17 cellular contexts compared by ENCODE assay signal in the genomic region with DNA sequence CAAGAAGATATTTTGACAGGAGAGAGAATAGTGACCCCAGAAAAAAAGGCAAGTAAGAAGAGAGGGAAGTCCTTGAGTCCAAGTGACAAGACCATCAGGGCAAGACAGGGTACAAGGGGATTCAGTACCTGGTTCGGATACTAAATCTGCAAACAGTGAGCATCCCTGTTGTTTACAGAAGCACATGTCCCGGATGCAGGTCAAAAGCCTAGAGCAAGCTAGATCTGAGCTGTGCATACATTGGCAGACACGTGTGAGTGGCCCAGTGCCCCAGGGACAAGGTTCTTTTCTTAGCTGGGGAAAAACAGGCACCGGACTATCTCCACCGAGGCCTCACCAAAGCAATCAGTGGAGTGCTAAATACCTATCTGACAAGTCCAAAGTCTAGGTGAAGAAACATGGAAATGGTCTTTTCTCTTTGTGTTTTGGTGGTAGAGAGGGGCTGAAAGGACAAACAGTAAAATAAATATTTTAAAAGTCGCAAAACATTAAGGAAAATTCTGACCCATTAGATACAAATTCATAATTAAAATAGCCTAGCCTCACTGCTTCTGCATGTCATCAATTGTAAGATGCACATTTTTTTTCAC.
DNase-seq lines count a peak whose midpoint lies in the region; ATAC-seq and TF ChIP-seq lines count a peak whose summit lies in the region.
"Had no signal": no experiment of that assay in that cellular context is flagged by ENCODE, and none has a peak within 500 bp of the region (broad histone marks: within the 10 kb centered on the region; RNA-seq: fewer than 3 reads in every experiment).

No MANE protein-coding gene starts in this region.

- peak; percentile 30 for ATAC-seq in left colon
- peak; percentile 96 to 97 (median 96) for ATAC-seq in right lobe of liver
- no peak for ATAC-seq in gastroesophageal sphincter

- 24% methylated on average over 5 of the region's 6 CpGs for WGBS in right lobe of liver (ENCODE audit: insufficient coverage, low coverage, low lambda C conversion rate, missing lambda C conversion rate)
- 88 to 100% methylated on average over 2 to 4 of the region's 6 CpGs for WGBS in gastroesophageal sphincter (ENCODE audit: low coverage in 1 of 2), 2 donors

- intact Hi-C loops in left colon (cut with DNase I, micrococcal nuclease) (no loop called here), right lobe of liver (cut with DNase I) (no loop called here)

- peaks cover 13% of the 10 kb centered on the region for H3K27me3 Mint-ChIP-seq in activated naive CD8-positive, alpha-beta T cell treated with anti-CD3 and anti-CD28 coated beads for 36 hours
- H3K27me3 Mint-ChIP-seq: B cell had no signal

- H3K27ac ChIP-seq in BLaER1 treated with 17β-estradiol and CSF1 and Interleukin-3, amounts not matched to agents 10 nM and 100 nM, result no peak overlapping the region
- H3K27ac ChIP-seq in right lobe of liver, result no peak overlapping the region
- no peak overlapping the region for H3K27ac ChIP-seq in gastroesophageal sphincter
- H3K27ac ChIP-seq: GM23248, HL-60 had no signal

- H4K20me1 ChIP-seq in BLaER1 treated with 17β-estradiol and CSF1 and Interleukin-3, amounts not matched to agents 10 nM and 100 nM, result no peaks in the 10 kb centered on the region

- peak; percentile 33 for DNase-seq in HuH-7.5 (ENCODE audit: low spot score)
- DNase-seq in left colon, result no peak
- peak; percentile 62 to 86 (median 83) for DNase-seq in right lobe of liver
- DNase-seq in activated naive CD8-positive, alpha-beta T cell treated with anti-CD3 and anti-CD28 coated beads for 36 hours, result no peak
- no peak for DNase-seq in NCI-H526 treated with DMSO at 0.1 percent for 48 hours (lab: John Stamatoyannopoulos, UW)
- DNase-seq: Calu3; CD4-positive, alpha-beta memory T cell; DMS79 treated with DMSO at 0.1 percent for 48 hours; GF-D8; GM23248; KG1 had no signal

- H3K9ac ChIP-seq in BLaER1 treated with 17β-estradiol and CSF1 and Interleukin-3, amounts not matched to agents 10 nM and 100 nM, result no peak overlapping the region
- H3K9ac ChIP-seq: GM23248 had no signal

- no peaks in the 10 kb centered on the region for H3K4me1 Mint-ChIP-seq in activated naive CD8-positive, alpha-beta T cell treated with anti-CD3 and anti-CD28 coated beads for 36 hours
- H3K4me1 Mint-ChIP-seq: B cell; CD4-positive, alpha-beta memory T cell had no signal

- H3K36me3 Mint-ChIP-seq in activated naive CD8-positive, alpha-beta T cell treated with anti-CD3 and anti-CD28 coated beads for 36 hours, result no peaks in the 10 kb centered on the region
- H3K36me3 Mint-ChIP-seq: CD14-positive monocyte; CD4-positive, alpha-beta memory T cell had no signal

- no peak for TF ChIP-seq EP300 in gastroesophageal sphincter (IDR thresholded peaks at IDR 0.05)

- H3K27ac Mint-ChIP-seq in activated naive CD8-positive, alpha-beta T cell treated with anti-CD3 and anti-CD28 coated beads for 36 hours, result no peak overlapping the region
- H3K27ac Mint-ChIP-seq: B cell; CD14-positive monocyte; CD4-positive, alpha-beta memory T cell had no signal

- no peaks in the 10 kb centered on the region for H3K36me3 ChIP-seq in BLaER1 treated with 17β-estradiol and CSF1 and Interleukin-3, amounts not matched to agents 10 nM and 100 nM
- H3K36me3 ChIP-seq in right lobe of liver (no peaks in the 10 kb centered on the region), gastroesophageal sphincter (no peaks in the 10 kb centered on the region)
- H3K36me3 ChIP-seq: HAP-1 had no signal

- H3K9me3 Mint-ChIP-seq in activated naive CD8-positive, alpha-beta T cell treated with anti-CD3 and anti-CD28 coated beads for 36 hours, result no peaks in the 10 kb centered on the region

- H3K9me3 ChIP-seq in BLaER1 treated with 17β-estradiol and CSF1 and Interleukin-3, amounts not matched to agents 10 nM and 100 nM (replicated peaks in 1 of 11), result peaks cover 0 to 13% (median 7%) of the 10 kb centered on the region in 11 experiments; a peak in 12 of 22 replicates
- no peaks in the 10 kb centered on the region for H3K9me3 ChIP-seq in right lobe of liver
- no peaks in the 10 kb centered on the region for H3K9me3 ChIP-seq in gastroesophageal sphincter
- H3K9me3 ChIP-seq: HAP-1 had no signal

- peak overlapping the region in 6 of 11 experiments; percentile 8 to 73 (median 46); a peak in 12 of 22 replicates for H3K4me2 ChIP-seq in BLaER1 treated with 17β-estradiol and CSF1 and Interleukin-3, amounts not matched to agents 10 nM and 100 nM

- no peaks in the 10 kb centered on the region for H3K27me3 ChIP-seq in BLaER1 treated with 17β-estradiol and CSF1 and Interleukin-3, amounts not matched to agents 10 nM and 100 nM
- H3K27me3 ChIP-seq in right lobe of liver (no peaks in the 10 kb centered on the region), gastroesophageal sphincter (no peaks in the 10 kb centered on the region)

- TF ChIP-seq CTCF in right lobe of liver (IDR thresholded peaks at IDR 0.05), result no peak
- no peak for TF ChIP-seq CTCF in gastroesophageal sphincter (IDR thresholded peaks at IDR 0.05)

- H3K4me1 ChIP-seq in BLaER1 treated with 17β-estradiol and CSF1 and Interleukin-3, amounts not matched to agents 10 nM and 100 nM, result peaks cover 0 to 15% (median 10%) of the 10 kb centered on the region in 10 experiments; a peak in 14 of 20 replicates
- H3K4me1 ChIP-seq in right lobe of liver (peaks cover 0 to 15% (median 0%) of the 10 kb centered on the region in 4 donors), gastroesophageal sphincter (no peaks in the 10 kb centered on the region)

- no peak overlapping the region for H3K4me3 ChIP-seq in BLaER1 treated with 17β-estradiol and CSF1 and Interleukin-3, amounts not matched to agents 10 nM and 100 nM
- no peak overlapping the region for H3K4me3 ChIP-seq in right lobe of liver
- H3K4me3 ChIP-seq in gastroesophageal sphincter, result no peak overlapping the region
- H3K4me3 ChIP-seq: GM23248, HAP-1 had no signal

- no peak for TF ChIP-seq POLR2A in right lobe of liver (IDR thresholded peaks at IDR 0.05)
- TF ChIP-seq POLR2A in gastroesophageal sphincter (IDR thresholded peaks at IDR 0.05), result no peak

- H3K4me3 Mint-ChIP-seq in activated naive CD8-positive, alpha-beta T cell treated with anti-CD3 and anti-CD28 coated beads for 36 hours, result no peak overlapping the region
- H3K4me3 Mint-ChIP-seq: B cell; CD14-positive monocyte; CD4-positive, alpha-beta memory T cell had no signal

Comparison
In these comparisons a context has a peak if more than half of its experiments do, and no peak if none do; other contexts are left out.
1. DNase-seq: peak in HuH-7.5 (single experiment) and right lobe of liver (3 of 3); none in left colon (0 of 2), activated naive CD8-positive, alpha-beta T cell treated with anti-CD3 and anti-CD28 coated beads for 36 hours (single experiment) and NCI-H526 treated with DMSO at 0.1 percent for 48 hours (single experiment).